In genomic region chr18:22210331-22210754, GRCh38 we compare ENCODE assay signal across 17 cellular contexts. TPM values are rescaled to one million over a fixed set of nuclear protein-coding genes. Genes with fewer than 3 reads are reported as not detected.
DNase-seq lines count a peak whose midpoint lies in the region; ATAC-seq and TF ChIP-seq lines count a peak whose summit lies in the region.
"Had no signal": no experiment of that assay in that cellular context is flagged by ENCODE, and none has a peak within 500 bp of the region (broad histone marks: within the 10 kb centered on the region; RNA-seq: fewer than 3 reads in every experiment).

No MANE protein-coding gene starts in this region.

- TF ChIP-seq CTCF in ascending aorta (IDR thresholded peaks at IDR 0.05) (no peak), nephron (IDR thresholded peaks at IDR 0.05; ENCODE audit: unreplicated experiment in 3 of 3) (no peak)

- no peaks in the 10 kb centered on the region for H3K27me3 ChIP-seq in ascending aorta
- H3K27me3 ChIP-seq: BE2C had no signal

- ATAC-seq in GM21447 (IDR thresholded peaks at IDR 0.05; ENCODE audit: unreplicated experiment) = no peak
- no peak for ATAC-seq in HG02852 (IDR thresholded peaks at IDR 0.05; ENCODE audit: unreplicated experiment)
- ATAC-seq: GM23338; naive thymus-derived CD4-positive, alpha-beta T cell; T-cell had no signal

- peak overlapping the region; percentile 90 to 95 (median 94) for H3K27ac Mint-ChIP-seq in nephron
- H3K27ac Mint-ChIP-seq: GM23338; naive thymus-derived CD4-positive, alpha-beta T cell; T-cell had no signal

- in situ Hi-C loops in Caki2 (cut with HindIII; ENCODE audit: low pct_unique_long_range_greater_than_20kb, low sequenced_read_pairs) = loop anchor here (10.0 kb wide), 1 partner anchor 354 kb away; no protein-coding TSS in a partner anchor

- H3K9me3 ChIP-seq in ascending aorta = no peaks in the 10 kb centered on the region
- H3K9me3 ChIP-seq: BE2C had no signal

- H3K36me3 ChIP-seq in ascending aorta = no peaks in the 10 kb centered on the region
- H3K36me3 ChIP-seq: BE2C had no signal

- H3K27me3 Mint-ChIP-seq in nephron (ENCODE audit: low read depth) = peaks cover 4% of the 10 kb centered on the region
- H3K27me3 Mint-ChIP-seq: central memory CD8-positive, alpha-beta T cell had no signal

- intact Hi-C loops in ascending aorta (cut with DNase I) = loop anchor here (5.0 kb wide), 1 partner anchor 137 kb away; no protein-coding TSS in a partner anchor

- H3K9me3 Mint-ChIP-seq in nephron = no peaks in the 10 kb centered on the region
- H3K9me3 Mint-ChIP-seq: central memory CD8-positive, alpha-beta T cell; GM23338; naive thymus-derived CD4-positive, alpha-beta T cell; T-cell had no signal

- DNase-seq in Caki2 (ENCODE audit: low read depth) (peak; percentile 88), ascending aorta (ENCODE audit: low spot score in 2 of 2) (no peak), glomerular visceral epithelial cell (ENCODE audit: extremely low spot score) (peak; percentile 87), DMS 273 treated with DMSO at 0.1 percent for 48 hours (lab: John Stamatoyannopoulos, UW) (no peak), HPDE6-E6E7 (ENCODE audit: extremely low spot score) (no peak)
- DNase-seq: activated CD4-positive, CD25-positive, alpha-beta regulatory T cell treated with anti-CD3 and anti-CD28 coated beads, Interleukin-2, amount 50 U/mL, for 72 hours; activated CD8-positive, alpha-beta memory T cell treated with anti-CD3 and anti-CD28 coated beads, Interleukin-2, amount 50 U/mL, for 4 hours; activated naive CD4-positive, alpha-beta T cell treated with Interleukin-2 at 50 U/mL for 16 hours; BE2C; head of caudate nucleus; naive thymus-derived CD4-positive, alpha-beta T cell; T-cell had no signal

- H3K4me1 ChIP-seq in ascending aorta = peaks cover 16 to 35% of the 10 kb centered on the region in 2 donors
- H3K4me1 ChIP-seq: BE2C had no signal

- H3K27ac ChIP-seq in ascending aorta = peak overlapping the region; percentile 27 to 54

- H3K4me3 ChIP-seq in ascending aorta = no peak overlapping the region
- H3K4me3 ChIP-seq: GM23338 had no signal

- H3K4me1 Mint-ChIP-seq in nephron = peaks cover 54% of the 10 kb centered on the region
- H3K4me1 Mint-ChIP-seq: GM23338; naive thymus-derived CD4-positive, alpha-beta T cell had no signal

- no peak overlapping the region for H3K4me3 Mint-ChIP-seq in nephron
- H3K4me3 Mint-ChIP-seq: central memory CD8-positive, alpha-beta T cell; GM23338; naive thymus-derived CD4-positive, alpha-beta T cell; T-cell had no signal

- H3K36me3 Mint-ChIP-seq in nephron (ENCODE audit: low read depth) = peaks cover 5% of the 10 kb centered on the region
- H3K36me3 Mint-ChIP-seq: naive thymus-derived CD4-positive, alpha-beta T cell; T-cell had no signal

RNA-seq across cellular contexts. Expression of gene GATA6, which starts 41.0 kb away (rescaled TPM):
- total RNA-seq in Caki2 (2014; rRNA removed; shearing (Covaris generic); ENCODE audit: low replicate concordance) = 6.7 and 8.4 TPM in 2 replicates
- total RNA-seq in ascending aorta = 89.3 TPM
- total RNA-seq: GM23338 had no signal

Comparison
In these comparisons a context has a peak if more than half of its experiments do, and no peak if none do; other contexts are left out.
1. DNase-seq: peak in Caki2 (single experiment) and glomerular visceral epithelial cell (single experiment); none in ascending aorta (0 of 2), DMS 273 treated with DMSO at 0.1 percent for 48 hours (single experiment) and HPDE6-E6E7 (single experiment).